23 cellular contexts compared by ENCODE assay signal in the genomic region with DNA sequence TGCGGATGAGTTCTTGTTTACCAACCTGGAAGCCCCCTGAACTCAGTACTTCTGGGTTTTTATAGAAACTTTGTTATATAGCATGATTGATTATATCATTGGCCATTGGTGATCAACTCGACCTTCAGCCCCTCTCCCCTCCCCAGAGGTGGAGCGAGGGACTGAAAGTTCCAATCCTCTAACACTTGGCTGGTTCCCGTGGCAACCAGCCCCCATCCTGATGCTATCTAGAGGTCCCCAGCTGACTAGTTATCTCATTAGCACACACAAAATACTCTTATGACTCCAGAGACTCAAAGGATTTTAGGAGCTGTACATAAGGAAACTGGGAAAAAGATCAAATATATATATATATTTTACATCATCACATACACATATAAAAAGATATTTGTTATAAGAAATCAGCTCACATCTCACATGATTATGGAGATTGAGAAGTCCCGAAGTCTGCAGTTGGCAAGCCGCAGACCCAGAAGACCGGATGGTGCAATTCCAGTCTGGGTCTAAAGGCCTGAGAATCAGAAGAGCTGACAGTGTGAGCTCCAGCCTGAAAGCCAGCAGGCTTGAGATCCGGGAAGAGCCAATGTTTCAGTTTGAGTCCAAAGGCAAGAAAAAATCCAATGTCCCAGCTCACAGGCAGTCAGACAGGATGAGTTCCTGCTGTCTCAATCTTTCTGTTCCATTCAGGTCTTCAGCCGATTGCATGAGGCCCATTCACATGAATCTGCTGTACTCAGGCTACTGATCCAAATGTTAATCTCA.
DNase-seq lines count a peak whose midpoint lies in the region; ATAC-seq and TF ChIP-seq lines count a peak whose summit lies in the region.
"Had no signal": no experiment of that assay in that cellular context is flagged by ENCODE, and none has a peak within 500 bp of the region (broad histone marks: within the 10 kb centered on the region; RNA-seq: fewer than 3 reads in every experiment).

No MANE protein-coding gene starts in this region.

- no peak overlapping the region for H3K4ac ChIP-seq in mesendoderm (ENCODE audit: low read depth, low read length)

- H3K4me3 ChIP-seq in adipocyte (ENCODE audit: low read length) = peak overlapping the region; percentile 33
- H3K4me3 ChIP-seq in mesendoderm (ENCODE audit: low read length) = no peak overlapping the region
- no peak overlapping the region for H3K4me3 ChIP-seq in aorta (ENCODE audit: low read length in 2 of 2)
- no peak overlapping the region for H3K4me3 ChIP-seq in mucosa of descending colon
- H3K4me3 ChIP-seq: dorsolateral prefrontal cortex, skin epidermis, testis had no signal

- H2BK120ac ChIP-seq in mesendoderm (ENCODE audit: low read depth, low read length) = no peak overlapping the region

- H3K56ac ChIP-seq in mesendoderm (ENCODE audit: low read length) = no peak overlapping the region

- peaks cover 18% of the 10 kb centered on the region for H3K4me1 ChIP-seq in adipocyte (ENCODE audit: control insufficient read depth, insufficient read depth, low read length)
- H3K4me1 ChIP-seq in mesendoderm (ENCODE audit: control insufficient read depth, low read depth, low read length) = no peaks in the 10 kb centered on the region
- peaks cover 0 to 4% of the 10 kb centered on the region in 2 donors for H3K4me1 ChIP-seq in aorta (ENCODE audit: control insufficient read depth in 1 of 2, insufficient read depth in 2 of 2, low read length in 2 of 2)
- no peaks in the 10 kb centered on the region for H3K4me1 ChIP-seq in mucosa of descending colon (ENCODE audit: low read depth)
- H3K4me1 ChIP-seq: testis had no signal

- H3K36me3 ChIP-seq in adipocyte (ENCODE audit: control insufficient read depth, insufficient read depth, low read length, severe bottlenecking) (no peaks in the 10 kb centered on the region), mesendoderm (ENCODE audit: control insufficient read depth, insufficient read depth, low read length) (no peaks in the 10 kb centered on the region), aorta (ENCODE audit: control insufficient read depth in 1 of 2, insufficient read depth in 2 of 2, low read length in 1 of 2) (no peaks in the 10 kb centered on the region), mucosa of descending colon (ENCODE audit: low read depth) (no peaks in the 10 kb centered on the region)

- no peak overlapping the region for H3K18ac ChIP-seq in mesendoderm (ENCODE audit: low read length)

- H2BK15ac ChIP-seq in mesendoderm (replicated peaks; ENCODE audit: low read depth) = no peak overlapping the region

- H3K4me2 ChIP-seq in mesendoderm (ENCODE audit: low read length) = no peak overlapping the region

- H3K23ac ChIP-seq in mesendoderm (ENCODE audit: low read length) = no peak overlapping the region

- H4K8ac ChIP-seq in mesendoderm (ENCODE audit: low read depth, low read length) = no peak overlapping the region

- H3K79me2 ChIP-seq in mesendoderm (ENCODE audit: control insufficient read depth, insufficient read depth, low read length) = no peaks in the 10 kb centered on the region

- TF ChIP-seq CTCF in mucosa of descending colon (IDR thresholded peaks at IDR 0.05) = no peak

- H3K9ac ChIP-seq in adipocyte (ENCODE audit: low read length) (peak overlapping the region; percentile 59), mesendoderm (ENCODE audit: low read length) (no peak overlapping the region)

- DNase-seq in adipocyte (ENCODE audit: low read depth) = no peak
- peak; percentile 2 for DNase-seq in globus pallidus (ENCODE audit: low spot score)
- peak; percentile 54 for DNase-seq in mesendoderm
- DNase-seq in aorta = no peak
- no peak for DNase-seq in mucosa of descending colon
- DNase-seq in left colon = no peak
- DNase-seq: activated naive CD4-positive, alpha-beta T cell; activated T-cell treated with anti-CD3 and anti-CD28 coated beads, Interleukin-2, amount 50 U/mL, for 1 hour; amniotic stem cell; CD8-positive, alpha-beta T cell; GDM1; Karpas-422; MV-4-11; NCI-H1694 treated with DMSO at 0.1 percent for 48 hours; NCI-H69; SIG-M5; stimulated activated CD4-positive, alpha-beta T cell treated with anti-CD3 and anti-CD28 coated beads, Interleukin-1b, Interleukin-23, amount 100 ng/mL, for 48 hours; testis had no signal

- no peak overlapping the region for H4K5ac ChIP-seq in mesendoderm (ENCODE audit: low read length)

- H2AK5ac ChIP-seq in mesendoderm (ENCODE audit: low read length) = no peak overlapping the region

- ATAC-seq in aorta (ENCODE audit: low FRiP score) = peak; percentile 65
- no peak for ATAC-seq in mucosa of descending colon
- ATAC-seq in left colon = no peak
- ATAC-seq in HG03097 (IDR thresholded peaks at IDR 0.05; ENCODE audit: low FRiP score, unreplicated experiment) = no peak
- ATAC-seq: CD8-positive, alpha-beta T cell; natural killer cell treated with Interleukin-12 subunit alpha and Interleukin-12 subunit beta and Interleukin-15 and Interleukin-18, amount 100 ng/mL, for 72 hours; stimulated activated effector memory CD8-positive, alpha-beta T cell treated with anti-CD3 and anti-CD28 coated beads, Interleukin-12 subunit alpha, Interleukin-12 subunit beta, amount 100 ng/mL, for 72 hours had no signal

- no CpG with 5 or more reads among the region's 9 CpGs for WGBS in mesendoderm (ENCODE audit: extremely low coverage, insufficient coverage, low lambda C conversion rate)
- WGBS in aorta, 2 donors = 63 to 69% methylated on average over 9 of the region's 9 CpGs

- no peak overlapping the region for H2BK5ac ChIP-seq in mesendoderm (ENCODE audit: low read length)

- H3K27ac ChIP-seq in mesendoderm (ENCODE audit: low read depth, low read length) (no peak overlapping the region), aorta (ENCODE audit: low read depth in 1 of 2, low read length in 2 of 2) (peak overlapping the region in 1 of 2 donors; percentile 18)
- H3K27ac ChIP-seq: testis had no signal

- H3K9me3 ChIP-seq in adipocyte (ENCODE audit: control insufficient read depth, low read length) (no peaks in the 10 kb centered on the region), aorta (ENCODE audit: control insufficient read depth, low read length) (no peaks in the 10 kb centered on the region), mucosa of descending colon (no peaks in the 10 kb centered on the region)
- H3K9me3 ChIP-seq: testis had no signal

- no peaks in the 10 kb centered on the region for H3K79me1 ChIP-seq in mesendoderm (ENCODE audit: low read length)

- intact Hi-C loops in aorta (cut with DNase I) = no loop called here
- intact Hi-C loops in mucosa of descending colon (cut with DNase I, micrococcal nuclease) = no loop called here
- intact Hi-C loops in left colon (cut with DNase I, micrococcal nuclease) = no loop called here

- H3K27me3 ChIP-seq in adipocyte (replicated peaks; ENCODE audit: control insufficient read depth, insufficient read depth, low read length) = no peaks in the 10 kb centered on the region
- H3K27me3 ChIP-seq in mesendoderm (ENCODE audit: insufficient read depth, low read length, poor library complexity) = no peaks in the 10 kb centered on the region
- H3K27me3 ChIP-seq in aorta (ENCODE audit: control insufficient read depth in 1 of 2, insufficient read depth in 2 of 2, low read length in 1 of 2) = no peaks in the 10 kb centered on the region
- H3K27me3 ChIP-seq: testis had no signal

Comparison
In these comparisons a context has a peak if more than half of its experiments do, and no peak if none do; other contexts are left out.
1. DNase-seq: peak in globus pallidus (single experiment) and mesendoderm (single experiment); none in adipocyte (single experiment), aorta (0 of 2), mucosa of descending colon (0 of 3) and left colon (0 of 2).